2 cellular contexts compared by ENCODE assay signal in genomic region chr3:123843668-123844067, GRCh38.
TF ChIP-seq lines count a peak whose summit lies in the region.

No MANE protein-coding gene starts in this region.

TF ChIP-seq in IMR-90, 13 proteins besides CTCF, POLR2A, EP300 and RAD21:
- TF ChIP-seq USF2 (IDR thresholded peaks at IDR 0.05; ENCODE audit: low read depth, low read length) (no peak), CEBPB (IDR thresholded peaks at IDR 0.05; ENCODE audit: low read depth, low read length) (no peak)

TF ChIP-seq in K562, 482 proteins besides CTCF, POLR2A, EP300 and RAD21:
- TF ChIP-seq MBD2 (IDR thresholded peaks at IDR 0.05; ENCODE audit: borderline replicate concordance, low read depth) (no peak), RFX1 (IDR thresholded peaks at IDR 0.05) (peak; percentile 34; the same call in 1 of the 2 replicates), MTA1 (IDR thresholded peaks at IDR 0.05; ENCODE audit: borderline replicate concordance) (no peak)
